8 cellular contexts compared by ENCODE assay signal in genomic region chr1:230105754-230106625, GRCh38. TPM values are rescaled to one million over a fixed set of nuclear protein-coding genes. Genes with fewer than 3 reads are reported as not detected.
DNase-seq lines count a peak whose midpoint lies in the region; ATAC-seq and TF ChIP-seq lines count a peak whose summit lies in the region.

No MANE protein-coding gene starts in this region.

- peak overlapping the region; percentile 36 for H3K27ac Mint-ChIP-seq in activated T-cell treated with anti-CD3 and anti-CD28 coated beads, Interleukin-2, amount 50 U/mL, for 72 hours

- peak overlapping the region; percentile 84 to 94 for H3K4me3 Mint-ChIP-seq in activated T-cell treated with anti-CD3 and anti-CD28 coated beads, Interleukin-2, amount 50 U/mL, for 72 hours

- no peak overlapping the region for H3K4me3 ChIP-seq in kidney epithelial cell (ENCODE audit: low read depth, low read length)

- DNase-seq in activated T-cell treated with anti-CD3 and anti-CD28 coated beads, Interleukin-2, amount 50 U/mL, for 72 hours, result peak; percentile 34 to 43
- DNase-seq in kidney epithelial cell (ENCODE audit: low read depth) (peak; percentile 90), D341Med (ENCODE audit: low spot score) (no peak), middle frontal gyrus (ENCODE audit: extremely low spot score, low spot score) (no peak), DMS53 treated with DMSO at 0.1 percent for 48 hours (lab: John Stamatoyannopoulos, UW; ENCODE audit: unreplicated experiment) (no peak), UCSD-AML1 (lab: John Stamatoyannopoulos, UW; ENCODE audit: unreplicated experiment) (no peak)

- H3K27me3 ChIP-seq in kidney epithelial cell (ENCODE audit: control insufficient read depth, insufficient read depth, low read length), result no peaks in the 10 kb centered on the region

- peaks cover 100% of the 10 kb centered on the region for H3K4me1 Mint-ChIP-seq in activated T-cell treated with anti-CD3 and anti-CD28 coated beads, Interleukin-2, amount 50 U/mL, for 72 hours (ENCODE audit: low read depth)

- H3K36me3 ChIP-seq in kidney epithelial cell (ENCODE audit: control insufficient read depth, insufficient read depth, low read length), result no peaks in the 10 kb centered on the region

- H3K36me3 Mint-ChIP-seq in activated T-cell treated with anti-CD3 and anti-CD28 coated beads, Interleukin-2, amount 50 U/mL, for 72 hours (ENCODE audit: insufficient read depth in 2 of 2), result peaks cover 3 to 4% of the 10 kb centered on the region in 2 donors

- H3K27me3 Mint-ChIP-seq in activated T-cell treated with anti-CD3 and anti-CD28 coated beads, Interleukin-2, amount 50 U/mL, for 72 hours (ENCODE audit: low read depth), result no peaks in the 10 kb centered on the region

- H3K9me3 Mint-ChIP-seq in activated T-cell treated with anti-CD3 and anti-CD28 coated beads, Interleukin-2, amount 50 U/mL, for 72 hours, result no peaks in the 10 kb centered on the region

- ATAC-seq in GM18861 (IDR thresholded peaks at IDR 0.05; ENCODE audit: unreplicated experiment) (peak; percentile 36), HG03378 (IDR thresholded peaks at IDR 0.05; ENCODE audit: unreplicated experiment) (peak; percentile 35)
- peak; percentile 13 to 32 for ATAC-seq in activated T-cell treated with anti-CD3 and anti-CD28 coated beads, Interleukin-2, amount 50 U/mL, for 72 hours (replicated peaks in 1 of 2)

- TF ChIP-seq CTCF in kidney epithelial cell (IDR thresholded peaks at IDR 0.05; ENCODE audit: insufficient read depth, low read length, poor library complexity, severe bottlenecking), result no peak

RNA-seq across cellular contexts. Expression of gene GALNT2, which starts 39.0 kb away (rescaled TPM):
- total RNA-seq in activated T-cell treated with anti-CD3 and anti-CD28 coated beads, Interleukin-2, amount 50 U/mL, for 72 hours, result 10 to 100 TPM; 50.2 to 67.6 TPM
- 57.0 and 60.7 TPM in 2 replicates for total RNA-seq in kidney epithelial cell

Comparison
In these comparisons a context has a peak if more than half of its experiments do, and no peak if none do; other contexts are left out.
1. DNase-seq: peak in activated T-cell treated with anti-CD3 and anti-CD28 coated beads, Interleukin-2, amount 50 U/mL, for 72 hours (2 of 2) and kidney epithelial cell (single experiment); none in D341Med (single experiment), middle frontal gyrus (single experiment), DMS53 treated with DMSO at 0.1 percent for 48 hours (single experiment) and UCSD-AML1 (single experiment).
2. Peak in every context shown above with its lines, with median percentiles within 50 percentile points of each other: ATAC-seq.